7 cellular contexts compared by ENCODE assay signal in genomic region chr6:46129634-46130505, GRCh38. TPM values are rescaled to one million over a fixed set of nuclear protein-coding genes. Genes with fewer than 3 reads are reported as not detected.
DNase-seq lines count a peak whose midpoint lies in the region; ATAC-seq, FAIRE-seq and TF ChIP-seq lines count a peak whose summit lies in the region.

Gene ENPP4, plus strand, starts transcription at chr6:46129989. Its CDS starts 9,595 bp downstream, at chr6:46139584.

- FAIRE-seq in keratinocyte (lab: Jason Lieb, UNC): no peak

- no peaks in the 10 kb centered on the region for H3K9me3 ChIP-seq in keratinocyte (ENCODE audit: control insufficient read depth, low read depth, low read length)

- no peak within 1 kb of the TSS for H3K9ac ChIP-seq in keratinocyte (ENCODE audit: control insufficient read depth, extremely low read depth, insufficient read depth, low read length)

- no peaks in the 10 kb centered on the region for H3K79me2 ChIP-seq in keratinocyte (ENCODE audit: control insufficient read depth, insufficient read depth, low read length)

- H4K20me1 ChIP-seq in keratinocyte (ENCODE audit: control insufficient read depth, extremely low read depth, insufficient read depth, low read length): no peaks in the 10 kb centered on the region

- ATAC-seq in GM18519 (IDR thresholded peaks at IDR 0.05; ENCODE audit: low FRiP score, unreplicated experiment) (peak; percentile 92), HG03060 (IDR thresholded peaks at IDR 0.05; ENCODE audit: low read depth, unreplicated experiment) (peak; percentile 91)

- H3K36me3 ChIP-seq in keratinocyte (ENCODE audit: control insufficient read depth in 2 of 2, extremely low read depth in 1 of 2, insufficient read depth in 2 of 2, low read length in 2 of 2): no peaks in the 10 kb centered on the region

- no peaks in the 10 kb centered on the region for H3K4me1 ChIP-seq in keratinocyte (ENCODE audit: control insufficient read depth, extremely low read depth, insufficient read depth, low read length)

- peak within 1 kb of the TSS in 2 of 3 experiments; percentile 22 for H3K4me3 ChIP-seq in keratinocyte (ENCODE audit: control insufficient read depth in 2 of 3, extremely low read depth in 1 of 3, insufficient read depth in 2 of 3, low read depth in 1 of 3, low read length in 3 of 3)

- peaks cover 18% of the 10 kb centered on the region for H3K27me3 ChIP-seq in keratinocyte (ENCODE audit: control insufficient read depth, extremely low read depth, insufficient read depth, low read length)

- no peak within 1 kb of the TSS for H3K27ac ChIP-seq in keratinocyte (ENCODE audit: control insufficient read depth, insufficient read depth, low read length)

- dilution Hi-C loops in keratinocyte (cut with MboI; ENCODE audit: extremely low pct_ligation_motif_present, low sequenced_read_pairs): no loop called here

- TF ChIP-seq CTCF in keratinocyte (optimal IDR thresholded peaks at IDR 0.05 in 1 of 3, IDR thresholded peaks at IDR 0.05 in 1 of 3, conservative IDR thresholded peaks at IDR 0.05 in 1 of 3; ENCODE audit: extremely low read depth in 1 of 3, insufficient read depth in 2 of 3, low read length in 3 of 3): no peak

- H3K4me2 ChIP-seq in keratinocyte (ENCODE audit: control insufficient read depth, extremely low read depth, insufficient read depth, low read depth, low read length): peak within 1 kb of the TSS; percentile 36

- DNase-seq in NCI-H2171 (lab: John Stamatoyannopoulos, UW) (peak; percentile 81), cerebellar cortex (ENCODE audit: low spot score) (peak; percentile 97), keratinocyte (ENCODE audit: low read depth, low spot score) (no peak)
- peak; percentile 73 for DNase-seq in activated CD4-positive, CD25-positive, alpha-beta regulatory T cell treated with anti-CD3 and anti-CD28 coated beads, Interleukin-2, amount 50 U/mL, for 16 hours (ENCODE audit: low read depth, low spot score)
- DNase-seq in stimulated activated CD4-positive, alpha-beta T cell treated with anti-CD3 and anti-CD28 coated beads, Interleukin-12 subunit alpha, Interleukin-12 subunit beta, amount 100 ng/mL, for 48 hours (ENCODE audit: low read depth in 2 of 3, low spot score in 1 of 3): peak; percentile 82 to 100 (median 87)

- H2AFZ ChIP-seq in keratinocyte (ENCODE audit: control insufficient read depth, low read length): no peak within 1 kb of the TSS

- H3K9me1 ChIP-seq in keratinocyte (ENCODE audit: control insufficient read depth, extremely low read depth, insufficient read depth, low read length): no peaks in the 10 kb centered on the region

RNA-seq across cellular contexts. Expression of gene ENPP4, which starts in this region (rescaled TPM):
- polyA plus RNA-seq in keratinocyte: 0.01 TPM in 3 replicates
- polyA plus RNA-seq in keratinocyte (2011; ENCODE audit: low read depth): not detected
- not detected in 2 replicates for polyA plus RNA-seq in keratinocyte (2011; cell fraction: cytosol; rRNA removed)
- polyA plus RNA-seq in keratinocyte (2011; cell fraction: nucleus; rRNA removed): 0.03 and 0.05 TPM in 2 replicates
- polyA plus RNA-seq in keratinocyte (2012; ENCODE audit: low replicate concordance): not detected in 2 replicates
- polyA minus RNA-seq in keratinocyte: not detected in 3 replicates
- not detected for polyA minus RNA-seq in keratinocyte (2011; cell fraction: cytosol; rRNA and poly(A)+ RNA removed)
- polyA minus RNA-seq in keratinocyte (2011; cell fraction: nucleus; rRNA and poly(A)+ RNA removed): 0.11 TPM in 1 of 2 replicates, not detected in the other
